8 cellular contexts compared by ENCODE assay signal in the genomic region with DNA sequence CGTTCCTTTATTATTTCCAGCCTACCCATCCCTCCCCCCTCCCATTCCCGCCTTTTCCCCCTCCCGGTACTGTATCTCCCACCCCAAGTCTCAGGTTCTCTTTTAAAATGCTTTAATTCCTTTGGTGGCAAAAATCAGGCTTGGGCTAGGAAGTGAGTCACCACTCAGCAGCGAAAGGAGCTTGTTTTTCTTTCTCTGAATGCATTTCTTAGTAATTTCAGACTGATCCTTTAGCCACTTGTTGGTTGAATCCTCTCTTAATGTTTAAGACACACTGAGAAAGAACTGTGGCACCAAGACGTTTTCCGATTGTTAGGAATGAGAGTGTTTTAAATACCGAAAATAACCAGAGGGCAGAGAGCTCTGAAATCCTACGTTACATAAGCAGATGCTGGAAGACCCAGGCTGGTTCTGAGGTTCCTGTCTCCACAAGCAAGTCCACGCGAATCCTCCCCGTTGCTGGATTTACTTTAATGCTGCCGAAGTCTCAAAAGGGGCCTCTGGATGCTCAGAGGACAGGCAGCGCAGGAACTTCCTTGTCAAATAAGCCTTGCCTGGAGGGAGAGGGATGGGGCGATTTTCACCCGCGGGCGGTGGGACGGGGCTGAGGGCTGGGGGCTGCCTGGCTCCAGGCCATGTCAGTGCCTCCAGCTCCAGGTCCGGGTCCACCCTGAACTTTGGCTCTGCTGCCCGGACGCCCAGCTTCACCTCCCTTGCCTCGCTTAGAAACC. TPM values are rescaled to one million over a fixed set of nuclear protein-coding genes. Genes with fewer than 3 reads are reported as not detected.
DNase-seq lines count a peak whose midpoint lies in the region; ATAC-seq and TF ChIP-seq lines count a peak whose summit lies in the region.

No MANE protein-coding gene starts in this region.

- TF ChIP-seq CTCF in lower leg skin (IDR thresholded peaks at IDR 0.05) (no peak), transverse colon (IDR thresholded peaks at IDR 0.05) (no peak)

- no peaks in the 10 kb centered on the region for H3K9me3 ChIP-seq in transverse colon

- WGBS in lower leg skin, 2 donors, result 0 to 1% methylated on average over 17 to 22 of the region's 22 CpGs
- 3 to 5% methylated on average over 6 to 22 of the region's 22 CpGs for WGBS in transverse colon (ENCODE audit: low coverage in 1 of 2), 2 donors

- peak overlapping the region; percentile 15 for H3K4me3 ChIP-seq in lower leg skin (ENCODE audit: low read depth, poor library complexity, severe bottlenecking)
- peak overlapping the region; percentile 15 to 48 (median 33) for H3K4me3 ChIP-seq in transverse colon

- ATAC-seq in Right ventricle myocardium inferior (peak; percentile 38), GM19467 (IDR thresholded peaks at IDR 0.05; ENCODE audit: unreplicated experiment) (no peak)

- H3K27me3 ChIP-seq in transverse colon, result peaks cover 53% of the 10 kb centered on the region

- peak overlapping the region; percentile 20 for H3K27ac ChIP-seq in caudate nucleus (ENCODE audit: low read depth, low read length)
- peak overlapping the region; percentile 55 to 86 (median 74) for H3K27ac ChIP-seq in transverse colon

- TF ChIP-seq POLR2A in lower leg skin (IDR thresholded peaks at IDR 0.05) (no peak), transverse colon (IDR thresholded peaks at IDR 0.05) (no peak)

- DNase-seq in Right ventricle myocardium inferior (ENCODE audit: missing footprints) (no peak), cardiac septum (ENCODE audit: low spot score) (no peak), caudate nucleus (lab: John Stamatoyannopoulos, UW) (peak in 3 of 61 donors; percentile 2 to 18 (median 8)), lower leg skin (ENCODE audit: low spot score in 2 of 2) (no peak), transverse colon (no peak), NCI-H187 (lab: John Stamatoyannopoulos, UW) (no peak)
- no peak for DNase-seq in activated CD8-positive, alpha-beta memory T cell treated with anti-CD3 and anti-CD28 coated beads, Interleukin-2, amount 50 U/mL, for 48 hours

- TF ChIP-seq EP300 in transverse colon (IDR thresholded peaks at IDR 0.05; ENCODE audit: low read depth), result no peak

- no peaks in the 10 kb centered on the region for H3K36me3 ChIP-seq in transverse colon

- in situ Hi-C loops in transverse colon (cut with MboI; ENCODE audit: low pct_ligation_motif_present in 1 of 4, low pct_unique_long_range_greater_than_20kb in 1 of 4, low sequenced_read_pairs in 3 of 4), result no loop called here

- intact Hi-C loops in Right ventricle myocardium inferior (cut with DNase I), result loop anchor here (5.0 to 10.0 kb wide), 2 partner anchors 115 to 133 kb away; no protein-coding TSS in a partner anchor
- intact Hi-C loops in cardiac septum (cut with DNase I), result loop anchor here (10.0 kb wide), 1 partner anchor 133 kb away; no protein-coding TSS in a partner anchor
- intact Hi-C loops in lower leg skin (cut with DNase I; ENCODE audit: low total_unique reads), result no loop called here
- intact Hi-C loops in transverse colon (cut with DNase I; ENCODE audit: low total_unique reads), result no loop called here

- H3K4me1 ChIP-seq in transverse colon, result peaks cover 0 to 10% (median 0%) of the 10 kb centered on the region in 4 donors

RNA-seq across cellular contexts. Expression of a gene that starts 0.8 kb away (rescaled TPM):
- total RNA-seq in Right ventricle myocardium inferior (14.1 TPM), cardiac septum (28.5 TPM), lower leg skin (10 to 100 TPM in 1 of 4 donors, 1 to 10 TPM in 3; 5.0 to 11.5 (median 7.2) TPM), transverse colon (10 to 100 TPM in 1 of 4 donors, 1 to 10 TPM in 3; 1.5 to 10.5 (median 3.7) TPM)

Comparison
In these comparisons a context has a peak if more than half of its experiments do, and no peak if none do; other contexts are left out.
1. intact Hi-C loops: an anchor here in Right ventricle myocardium inferior (5.0 to 10.0 kb wide) and cardiac septum (10.0 kb wide); none called in lower leg skin and transverse colon.